In genomic region chr6:82646231-82646615, GRCh38 we compare ENCODE assay signal across 25 cellular contexts.
"Had no signal": no experiment of that assay in that cellular context is flagged by ENCODE, and none has a peak within 500 bp of the region (broad histone marks: within the 10 kb centered on the region; RNA-seq: fewer than 3 reads in every experiment).

No MANE protein-coding gene starts in this region.

- H3K27me3 ChIP-seq: dorsolateral prefrontal cortex, gastrocnemius medialis, stomach, testis, upper lobe of left lung had no signal

- H3K36me3 ChIP-seq: gastrocnemius medialis, stomach, upper lobe of left lung had no signal

- H3K4me1 ChIP-seq: gastrocnemius medialis, psoas muscle, stomach, testis, upper lobe of left lung had no signal

- H3K9me3 Mint-ChIP-seq: activated T-helper 17 cell treated with anti-CD3 and anti-CD28 coated beads, Interleukin-2, amount 50 U/mL, for 72 hours; T-helper 2 cell treated with Interferon-gamma antibody and Interleukin-4, amounts not matched to agents 5 μg/mL and 100 μg/mL, for 36 hours had no signal

- FAIRE-seq: colon, kidney, TTC549 had no signal

- H3K9me3 ChIP-seq: gastrocnemius medialis, psoas muscle, stomach, testis, upper lobe of left lung had no signal

- H3K4me1 Mint-ChIP-seq: activated naive CD8-positive, alpha-beta T cell treated with anti-CD3 and anti-CD28 coated beads for 36 hours; activated T-helper 17 cell treated with anti-CD3 and anti-CD28 coated beads, Interleukin-2, amount 50 U/mL, for 72 hours; naive thymus-derived CD8-positive, alpha-beta T cell; stimulated activated effector memory CD8-positive, alpha-beta T cell treated with anti-CD3 and anti-CD28 coated beads, Interleukin-12 subunit alpha, Interleukin-12 subunit beta, amount 100 ng/mL, for 72 hours; WTC11 had no signal

- H3K27ac Mint-ChIP-seq: activated CD4-positive, alpha-beta memory T cell treated with anti-CD3 and anti-CD28 coated beads for 36 hours; activated naive CD8-positive, alpha-beta T cell treated with anti-CD3 and anti-CD28 coated beads for 36 hours; activated T-helper 17 cell treated with anti-CD3 and anti-CD28 coated beads, Interleukin-2, amount 50 U/mL, for 72 hours; naive thymus-derived CD8-positive, alpha-beta T cell; stimulated activated effector memory CD8-positive, alpha-beta T cell treated with anti-CD3 and anti-CD28 coated beads, Interleukin-12 subunit alpha, Interleukin-12 subunit beta, amount 100 ng/mL, for 72 hours; T-helper 2 cell treated with Interferon-gamma antibody and Interleukin-4, amounts not matched to agents 5 μg/mL and 100 μg/mL, for 36 hours; WTC11 had no signal

- H3K4me3 ChIP-seq: dorsolateral prefrontal cortex, gastrocnemius medialis, psoas muscle, smooth muscle cell, stomach, testis, upper lobe of left lung had no signal

- H3K27ac ChIP-seq: dorsolateral prefrontal cortex, gastrocnemius medialis, psoas muscle, stomach, testis, upper lobe of left lung had no signal

- H3K36me3 Mint-ChIP-seq: activated CD4-positive, alpha-beta memory T cell treated with anti-CD3 and anti-CD28 coated beads for 36 hours; activated naive CD8-positive, alpha-beta T cell treated with anti-CD3 and anti-CD28 coated beads for 36 hours; stimulated activated effector memory CD8-positive, alpha-beta T cell treated with anti-CD3 and anti-CD28 coated beads, Interleukin-12 subunit alpha, Interleukin-12 subunit beta, amount 100 ng/mL, for 72 hours; WTC11 had no signal

- H3K4me3 Mint-ChIP-seq: activated CD4-positive, alpha-beta memory T cell treated with anti-CD3 and anti-CD28 coated beads for 36 hours; activated naive CD8-positive, alpha-beta T cell treated with anti-CD3 and anti-CD28 coated beads for 36 hours; activated T-helper 17 cell treated with anti-CD3 and anti-CD28 coated beads, Interleukin-2, amount 50 U/mL, for 72 hours; naive thymus-derived CD8-positive, alpha-beta T cell; stimulated activated effector memory CD8-positive, alpha-beta T cell treated with anti-CD3 and anti-CD28 coated beads, Interleukin-12 subunit alpha, Interleukin-12 subunit beta, amount 100 ng/mL, for 72 hours; T-helper 2 cell treated with Interferon-gamma antibody and Interleukin-4, amounts not matched to agents 5 μg/mL and 100 μg/mL, for 36 hours; WTC11 had no signal

- H3K27me3 Mint-ChIP-seq: activated CD4-positive, alpha-beta memory T cell treated with anti-CD3 and anti-CD28 coated beads for 36 hours; activated naive CD8-positive, alpha-beta T cell treated with anti-CD3 and anti-CD28 coated beads for 36 hours; activated T-helper 17 cell treated with anti-CD3 and anti-CD28 coated beads, Interleukin-2, amount 50 U/mL, for 72 hours had no signal

- DNase-seq: activated CD4-positive, alpha-beta memory T cell treated with anti-CD3 and anti-CD28 coated beads for 36 hours; activated CD4-positive, alpha-beta T cell treated with anti-CD3 and anti-CD28 coated beads for 4 hours; activated naive CD4-positive, alpha-beta T cell; activated naive CD8-positive, alpha-beta T cell treated with anti-CD3 and anti-CD28 coated beads for 36 hours; amniotic stem cell; central memory CD4-positive, alpha-beta T cell; dorsolateral prefrontal cortex; gastrocnemius medialis; head of caudate nucleus; kidney; mesendoderm; naive thymus-derived CD8-positive, alpha-beta T cell; psoas muscle; stimulated activated CD4-positive, alpha-beta T cell treated with anti-CD3 and anti-CD28 coated beads, Interleukin-4, amount 100 ng/mL, for 24 hours; stomach; testis; upper lobe of left lung had no signal

- ATAC-seq: activated T-helper 17 cell treated with anti-CD3 and anti-CD28 coated beads, Interleukin-2, amount 50 U/mL, for 72 hours; gastrocnemius medialis; naive thymus-derived CD8-positive, alpha-beta T cell; psoas muscle; sciatic nerve; stimulated activated effector memory CD8-positive, alpha-beta T cell treated with anti-CD3 and anti-CD28 coated beads, Interleukin-12 subunit alpha, Interleukin-12 subunit beta, amount 100 ng/mL, for 72 hours; WTC11 had no signal
